5 cellular contexts compared by ENCODE assay signal in the genomic region with DNA sequence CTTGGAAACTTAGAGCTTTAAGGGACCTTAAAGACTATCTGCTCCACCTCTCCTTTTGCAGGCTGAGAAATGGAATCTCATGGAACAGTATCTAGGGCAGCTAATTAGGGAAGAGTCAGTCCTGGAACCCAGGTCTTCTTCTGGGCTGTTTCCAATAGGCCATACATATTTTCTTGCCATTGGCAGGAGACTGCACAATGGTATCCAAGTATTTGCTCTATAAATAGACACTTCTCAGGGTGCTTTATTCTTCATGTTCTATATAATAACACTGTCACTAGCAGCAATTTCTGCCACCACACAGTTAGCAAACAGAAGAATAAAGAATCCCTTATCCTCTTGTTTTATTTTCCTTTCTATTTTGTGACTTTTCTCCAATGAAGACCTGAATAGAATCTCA.
"Had no signal": no experiment of that assay in that cellular context is flagged by ENCODE, and none has a peak within 500 bp of the region (broad histone marks: within the 10 kb centered on the region; RNA-seq: fewer than 3 reads in every experiment).

No MANE protein-coding gene starts in this region.

- H3K4me3 ChIP-seq: GM23338, K562 had no signal

- DNase-seq: H9, HCEC 1CT, IMR-90 had no signal

- ATAC-seq: GM23338, K562 had no signal
